Comparison of ENCODE assay signal across 14 cellular contexts in genomic region chr11:66226111-66226510, GRCh38. TPM values are rescaled to one million over a fixed set of nuclear protein-coding genes. Genes with fewer than 3 reads are reported as not detected.
"Had no signal": no experiment of that assay in that cellular context is flagged by ENCODE, and none has a peak within 500 bp of the region (broad histone marks: within the 10 kb centered on the region; RNA-seq: fewer than 3 reads in every experiment).

No MANE protein-coding gene starts in this region.

- ATAC-seq: esophagus mucosa, psoas muscle, right lobe of liver had no signal

- H3K9me3 Mint-ChIP-seq: activated B cell treated with CpG ODN at 0.5 μM for 24 hours; activated CD4-positive, alpha-beta T cell treated with anti-CD3 and anti-CD28 coated beads, Interleukin-2, amount 10 ng/mL, durations not matched to agents 7 days and 5 days had no signal

- H3K4me1 ChIP-seq: psoas muscle, right lobe of liver had no signal

- H3K4me3 Mint-ChIP-seq: activated B cell treated with CpG ODN at 0.5 μM for 24 hours; activated CD4-positive, alpha-beta T cell treated with anti-CD3 and anti-CD28 coated beads, Interleukin-2, amount 10 ng/mL, durations not matched to agents 7 days and 5 days had no signal

- H3K27me3 ChIP-seq: right lobe of liver, SJSA1 had no signal

- H3K27me3 Mint-ChIP-seq: activated B cell treated with CpG ODN at 0.5 μM for 24 hours; activated CD4-positive, alpha-beta T cell treated with anti-CD3 and anti-CD28 coated beads, Interleukin-2, amount 10 ng/mL, durations not matched to agents 7 days and 5 days had no signal

- DNase-seq: activated B cell treated with CpG ODN at 0.5 μM for 24 hours; activated CD4-positive, alpha-beta T cell treated with anti-CD3 and anti-CD28 coated beads, Interleukin-2, amount 10 ng/mL, durations not matched to agents 7 days and 5 days; activated naive CD4-positive, alpha-beta T cell treated with Interleukin-2 at 50 U/mL for 16 hours; anterior cingulate cortex; midbrain; right lobe of liver; SW 1271 had no signal

- H3K9me3 ChIP-seq: psoas muscle, right lobe of liver, SJSA1, thoracic aorta had no signal

- H3K27ac ChIP-seq: psoas muscle, right lobe of liver, SJSA1, thoracic aorta had no signal

- H3K27ac Mint-ChIP-seq: activated B cell treated with CpG ODN at 0.5 μM for 24 hours; activated CD4-positive, alpha-beta T cell treated with anti-CD3 and anti-CD28 coated beads, Interleukin-2, amount 10 ng/mL, durations not matched to agents 7 days and 5 days had no signal

- H3K4me3 ChIP-seq: lung, psoas muscle, right lobe of liver, SJSA1, smooth muscle cell, thoracic aorta had no signal

RNA-seq across cellular contexts. Expression of gene CNIH2, which starts 51.9 kb away (rescaled TPM):
- total RNA-seq: omental fat pad, psoas muscle, thoracic aorta had no signal
